ENCODE assay signal across 8 cellular contexts in the genomic region with DNA sequence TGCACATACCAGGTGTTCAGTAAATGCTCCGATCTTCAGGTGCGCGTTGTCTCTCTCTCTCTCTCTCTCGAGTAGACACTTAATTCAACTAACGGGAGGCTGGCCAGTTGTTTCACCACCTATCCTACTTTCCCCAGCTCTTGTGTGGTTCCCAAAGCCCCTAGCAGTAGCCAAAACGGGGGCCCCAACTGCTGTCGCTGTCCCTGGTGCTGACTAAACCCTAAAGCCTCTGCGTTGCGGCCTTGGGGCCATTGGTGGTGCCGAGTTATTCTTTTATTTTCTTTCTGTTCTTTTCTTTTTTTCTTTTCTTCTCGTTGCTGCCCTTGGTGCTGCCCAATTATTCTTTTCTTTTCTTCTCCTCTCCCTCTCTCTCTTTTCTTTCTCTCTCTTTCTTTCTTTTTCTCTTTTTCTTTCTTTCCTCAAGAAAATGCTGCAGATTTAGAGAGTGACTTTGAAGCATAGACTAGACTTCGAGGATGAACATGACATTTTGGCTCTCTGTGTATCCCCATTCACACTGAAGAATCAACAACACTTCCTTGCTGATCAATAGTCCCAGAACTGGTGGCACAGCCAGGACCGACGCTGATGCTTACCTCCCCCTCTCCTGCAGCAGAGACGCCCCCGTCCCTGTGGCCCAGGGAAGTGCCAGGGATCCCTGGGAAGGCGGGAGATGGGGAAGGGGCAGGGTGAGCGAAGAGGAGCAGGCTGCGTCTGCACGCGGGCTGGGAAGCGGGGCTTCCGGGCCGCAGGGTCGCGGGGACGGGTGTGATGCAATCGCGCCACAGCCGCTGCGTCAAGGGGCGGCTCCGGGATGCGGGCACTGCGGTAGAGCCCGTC.
DNase-seq lines count a peak whose midpoint lies in the region; ATAC-seq and TF ChIP-seq lines count a peak whose summit lies in the region.

A gene (plus strand): TSS at position 785 of the 840 bp plus-strand sequence. CDS start 200 bp downstream, outside the sequence.

- DNase-seq in GM04504 (ENCODE audit: low read depth) (peak; percentile 2), NCI-H524 treated with DMSO at 0.1 percent for 48 hours (lab: John Stamatoyannopoulos, UW) (peak; percentile 16), astrocyte of the cerebellum (ENCODE audit: low read depth) (peak; percentile 13), iPS-NIHi7 (ENCODE audit: extremely low spot score) (peak; percentile 84), DMS79 treated with DMSO at 0.1 percent for 48 hours (lab: John Stamatoyannopoulos, UW) (no peak)
- peak; percentile 29 for DNase-seq in stimulated activated CD4-positive, alpha-beta T cell treated with anti-CD3 and anti-CD28 coated beads, Interleukin-4, amount 100 ng/mL, for 1 hour

- peak within 1 kb of the TSS; percentile 34 for H3K4me3 ChIP-seq in astrocyte of the cerebellum (ENCODE audit: low read depth, low read length)

- no peak for ATAC-seq in HG02623 (IDR thresholded peaks at IDR 0.05; ENCODE audit: unreplicated experiment)
- no peak for ATAC-seq in GM18870 (IDR thresholded peaks at IDR 0.05; ENCODE audit: unreplicated experiment)

- in situ Hi-C loops in astrocyte of the cerebellum (cut with HindIII; ENCODE audit: low sequenced_read_pairs), result no loop called here

- TF ChIP-seq CTCF in astrocyte of the cerebellum (IDR thresholded peaks at IDR 0.05; ENCODE audit: low read depth, low read length, missing control alignments), result no peak
